Comparison of ENCODE assay signal across 1 cellular context in genomic region chr7:101856488-101857357, GRCh38.
TF ChIP-seq lines count a peak whose summit lies in the region.

No MANE protein-coding gene starts in this region.

TF ChIP-seq in HepG2, 621 proteins besides CTCF, POLR2A, EP300 and RAD21 (continued from another document):
- TF ChIP-seq HIC2 (CRISPR knock-in tag; IDR thresholded peaks at IDR 0.05; ENCODE audit: low read depth) (peak; percentile 71; the same call in 1 of the 2 replicates), RARA (CRISPR knock-in tag; IDR thresholded peaks at IDR 0.05) (peak; percentile 62), ZNF546 (CRISPR knock-in tag; conservative IDR thresholded peaks at IDR 0.05) (no peak), ARNTL (CRISPR knock-in tag; IDR thresholded peaks at IDR 0.05) (peak; percentile 89), ZNF576 (CRISPR knock-in tag; IDR thresholded peaks at IDR 0.05) (no peak), ZNF891 (CRISPR knock-in tag; IDR thresholded peaks at IDR 0.05) (peak; percentile 50; the same call in 1 of the 2 replicates), ZNF468 (CRISPR knock-in tag; IDR thresholded peaks at IDR 0.05) (no peak), ZNF784 (CRISPR knock-in tag; IDR thresholded peaks at IDR 0.05; ENCODE audit: borderline replicate concordance) (peak; percentile 70), ZHX2 (IDR thresholded peaks at IDR 0.05; ENCODE audit: low read depth) (peak; percentile 51; the same call in 1 of the 2 replicates), ZHX2 (CRISPR knock-in tag; IDR thresholded peaks at IDR 0.05; ENCODE audit: borderline replicate concordance) (no peak), ZNF713 (CRISPR knock-in tag; IDR thresholded peaks at IDR 0.05) (no peak), ZNF317 (CRISPR knock-in tag; IDR thresholded peaks at IDR 0.05) (peak; percentile 47; the same call in 1 of the 2 replicates), ZIK1 (CRISPR knock-in tag; IDR thresholded peaks at IDR 0.05; ENCODE audit: borderline replicate concordance, low read depth) (no peak), ZBTB43 (CRISPR knock-in tag; conservative IDR thresholded peaks at IDR 0.05) (no peak), ETV5 (CRISPR knock-in tag; IDR thresholded peaks at IDR 0.05; ENCODE audit: borderline replicate concordance) (peak; percentile 48; the same call in 1 of the 2 replicates), ZNF282 (IDR thresholded peaks at IDR 0.05; ENCODE audit: partially characterized antibody) (no peak), ZMYM3 (CRISPR knock-in tag; IDR thresholded peaks at IDR 0.05) (peak; percentile 82), BCLAF1 (IDR thresholded peaks at IDR 0.05) (no peak)
